In genomic region chr9:93183663-93184438, GRCh38 we compare ENCODE assay signal across 9 cellular contexts. TPM values are rescaled to one million over a fixed set of nuclear protein-coding genes. Genes with fewer than 3 reads are reported as not detected.
A peak's percentile ranks its signal among the peaks of the same experiment; 100 is the strongest.
DNase-seq lines count a peak whose midpoint lies in the region; ATAC-seq, FAIRE-seq and TF ChIP-seq lines count a peak whose summit lies in the region.
"Had no signal": no experiment of that assay in that cellular context is flagged by ENCODE, and none has a peak within 500 bp of the region (broad histone marks: within the 10 kb centered on the region; RNA-seq: fewer than 3 reads in every experiment).

Gene WNK2, plus strand, starts transcription at chr9:93184139. Its CDS starts 791 bp downstream, at chr9:93184930.

- H3K9me3 Mint-ChIP-seq in glutamatergic neuron (ENCODE audit: unreplicated experiment) = peaks cover 18% of the 10 kb centered on the region

- no peaks in the 10 kb centered on the region for H3K9me3 ChIP-seq in ovary

- H3K27ac ChIP-seq in ovary = no peak within 1 kb of the TSS

- 1% methylated on average over 37 to 85 of the region's 85 CpGs for WGBS in ovary, 3 donors

- H3K27ac Mint-ChIP-seq in glutamatergic neuron (ENCODE audit: unreplicated experiment) = peak within 1 kb of the TSS; percentile 78

- H3K27me3 Mint-ChIP-seq in glutamatergic neuron (ENCODE audit: unreplicated experiment) = peaks cover 14% of the 10 kb centered on the region

- no peak for TF ChIP-seq POLR2A in ovary (IDR thresholded peaks at IDR 0.05)
- TF ChIP-seq POLR2A in H54 (IDR thresholded peaks at IDR 0.05; ENCODE audit: low read depth, low read length) = no peak

- H3K4me1 Mint-ChIP-seq in glutamatergic neuron (ENCODE audit: low read depth, unreplicated experiment) = peaks cover 18% of the 10 kb centered on the region

- H3K4me3 Mint-ChIP-seq in glutamatergic neuron (ENCODE audit: unreplicated experiment) = peak within 1 kb of the TSS; percentile 76

- peaks cover 7% of the 10 kb centered on the region for H3K4me1 ChIP-seq in ovary (ENCODE audit: insufficient read depth)

- no peak for TF ChIP-seq EP300 in ovary (IDR thresholded peaks at IDR 0.05)

- H3K4me3 ChIP-seq in GM08714 (ENCODE audit: low read length) = peak within 1 kb of the TSS; percentile 22; the same call in 1 of the 2 replicates
- H3K4me3 ChIP-seq in ovary = peak within 1 kb of the TSS; percentile 40

- no peak for FAIRE-seq in H54 (lab: Jason Lieb, UNC)

- ATAC-seq in GM19452 (IDR thresholded peaks at IDR 0.05; ENCODE audit: unreplicated experiment) = no peak
- no peak for ATAC-seq in GM21528 (IDR thresholded peaks at IDR 0.05; ENCODE audit: low FRiP score, unreplicated experiment)

- no peaks in the 10 kb centered on the region for H3K27me3 ChIP-seq in ovary

- H3K36me3 Mint-ChIP-seq in glutamatergic neuron (ENCODE audit: unreplicated experiment) = no peaks in the 10 kb centered on the region

- TF ChIP-seq CTCF in glutamatergic neuron (IDR thresholded peaks at IDR 0.05; ENCODE audit: partially characterized antibody, unreplicated experiment) = no peak
- no peak for TF ChIP-seq CTCF in ovary (IDR thresholded peaks at IDR 0.05)

- intact Hi-C loops in ovary (cut with DNase I) = no loop called here

- DNase-seq in NCI-H226 (peak; percentile 8), glutamatergic neuron (peak; percentile 63), ovary (peak in 2 of 5 donors; percentile 55 to 60), H54 (ENCODE audit: insufficient read length, low spot score) (no peak)
- peak; percentile 31 for DNase-seq in activated effector memory CD4-positive, alpha-beta T cell treated with Interleukin-2 at 50 U/mL for 16 hours

- H3K36me3 ChIP-seq in ovary = no peaks in the 10 kb centered on the region

RNA-seq across cellular contexts. Expression of gene WNK2, which starts in this region (rescaled TPM):
- total RNA-seq in glutamatergic neuron (ENCODE audit: unreplicated experiment) (336 TPM), ovary (10 to 100 TPM in 3 of 7 donors, 1 to 10 TPM in 4; 1.5 to 24.7 (median 7.1) TPM)
- 1 to 10 TPM in 1 of 2 donors, under 1 TPM in 1; 0.53 to 1.0 TPM for polyA plus RNA-seq in ovary
- total RNA-seq: lung microvascular endothelial cell had no signal

Comparison
In these comparisons a context has a peak if more than half of its experiments do, and no peak if none do; other contexts are left out.
1. RNA of gene WNK2 (total RNA-seq): 336 TPM in glutamatergic neuron (single experiment); 1.5 to 24.7 TPM in ovary; every median in the first group is over 10 times any median in the second.